In genomic region chr2:64975232-64975791, GRCh38 we compare ENCODE assay signal across 10 cellular contexts. TPM values are rescaled to one million over a fixed set of nuclear protein-coding genes. Genes with fewer than 3 reads are reported as not detected.
A peak's percentile ranks its signal among the peaks of the same experiment; 100 is the strongest.
DNase-seq lines count a peak whose midpoint lies in the region; ATAC-seq, FAIRE-seq and TF ChIP-seq lines count a peak whose summit lies in the region.
"Had no signal": no experiment of that assay in that cellular context is flagged by ENCODE, and none has a peak within 500 bp of the region (broad histone marks: within the 10 kb centered on the region; RNA-seq: fewer than 3 reads in every experiment).

No MANE protein-coding gene starts in this region.

- no peak overlapping the region for H3K4me2 ChIP-seq in smooth muscle cell

- WGBS in smooth muscle cell (ENCODE audit: low lambda C conversion rate), result 30% methylated on average over 4 of the region's 4 CpGs

- no peaks in the 10 kb centered on the region for H3K79me2 ChIP-seq in smooth muscle cell (ENCODE audit: low read depth)

- H3F3A ChIP-seq in smooth muscle cell (ENCODE audit: low read depth), result no peaks in the 10 kb centered on the region

- H3K9ac ChIP-seq in smooth muscle cell (ENCODE audit: low read depth), result no peak overlapping the region

- peak; percentile 94 for FAIRE-seq in HTR-8/SVneo (lab: Jason Lieb, UNC)

- no peak overlapping the region for H2AFZ ChIP-seq in smooth muscle cell (ENCODE audit: low read depth)

- no peaks in the 10 kb centered on the region for H3K4me1 ChIP-seq in smooth muscle cell (ENCODE audit: low read depth)

- no peaks in the 10 kb centered on the region for H3K9me3 ChIP-seq in smooth muscle cell (replicated peaks; ENCODE audit: low read depth)

- intact Hi-C loops in left cardiac atrium (cut with DNase I), result no loop called here

- no peak overlapping the region for H3K4me3 ChIP-seq in astrocyte of the spinal cord (ENCODE audit: low read depth, low read length)
- no peak overlapping the region for H3K4me3 ChIP-seq in smooth muscle cell

- no peak overlapping the region for H3K27ac ChIP-seq in substantia nigra (ENCODE audit: low read depth, low read length, poor library complexity, severe bottlenecking)
- no peak overlapping the region for H3K27ac ChIP-seq in smooth muscle cell (ENCODE audit: low read depth)

- in situ Hi-C loops in astrocyte of the spinal cord (cut with HindIII; ENCODE audit: low sequenced_read_pairs), result no loop called here

- H3K36me3 ChIP-seq in smooth muscle cell (ENCODE audit: low read depth), result no peaks in the 10 kb centered on the region

- no peaks in the 10 kb centered on the region for H3K27me3 ChIP-seq in smooth muscle cell (ENCODE audit: low read depth)

- TF ChIP-seq CTCF in astrocyte of the spinal cord (IDR thresholded peaks at IDR 0.05; ENCODE audit: low read depth, low read length) (no peak), smooth muscle cell (IDR thresholded peaks at IDR 0.05; ENCODE audit: borderline replicate concordance, insufficient read depth, poor library complexity, severe bottlenecking) (no peak)

- no peaks in the 10 kb centered on the region for H4K20me1 ChIP-seq in smooth muscle cell (ENCODE audit: low read depth)

- ATAC-seq in left cardiac atrium, result peak; percentile 98
- ATAC-seq in HG03457 (IDR thresholded peaks at IDR 0.05; ENCODE audit: unreplicated experiment), result no peak

- DNase-seq in HTR-8/SVneo (ENCODE audit: insufficient read length, low spot score), result peak; percentile 86
- DNase-seq in astrocyte of the spinal cord (ENCODE audit: low read depth, low spot score), result peak; percentile 56
- peak; percentile 67 for DNase-seq in left cardiac atrium
- peak in 28 of 49 donors; percentile 5 to 90 (median 28) for DNase-seq in substantia nigra (lab: John Stamatoyannopoulos, UW)
- no peak for DNase-seq in NCI-H510A (lab: John Stamatoyannopoulos, UW)
- no peak for DNase-seq in activated T-cell treated with anti-CD3 and anti-CD28 coated beads, Interleukin-2, amount 50 U/mL, for 48 hours
- DNase-seq in smooth muscle cell (lab: John Stamatoyannopoulos, UW; ENCODE audit: unreplicated experiment), result no peak
- DNase-seq: cortex of kidney, naive B cell had no signal

RNA-seq across cellular contexts. Expression of gene SLC1A4, which starts 13.9 kb away (rescaled TPM):
- total RNA-seq in left cardiac atrium (1 to 10 TPM; 3.6 to 5.2 TPM), smooth muscle cell (11.9 and 14.2 TPM in 2 replicates)
- polyA plus RNA-seq in smooth muscle cell, result 13.8 and 16.9 TPM in 2 replicates

Comparison
In these comparisons a context has a peak if more than half of its experiments do, and no peak if none do; other contexts are left out.
1. DNase-seq: peak in HTR-8/SVneo (single experiment), astrocyte of the spinal cord (single experiment), left cardiac atrium (single experiment) and substantia nigra (28 of 49); none in NCI-H510A (single experiment), activated T-cell treated with anti-CD3 and anti-CD28 coated beads, Interleukin-2, amount 50 U/mL, for 48 hours (0 of 2) and smooth muscle cell (single experiment).